In the genomic region with DNA sequence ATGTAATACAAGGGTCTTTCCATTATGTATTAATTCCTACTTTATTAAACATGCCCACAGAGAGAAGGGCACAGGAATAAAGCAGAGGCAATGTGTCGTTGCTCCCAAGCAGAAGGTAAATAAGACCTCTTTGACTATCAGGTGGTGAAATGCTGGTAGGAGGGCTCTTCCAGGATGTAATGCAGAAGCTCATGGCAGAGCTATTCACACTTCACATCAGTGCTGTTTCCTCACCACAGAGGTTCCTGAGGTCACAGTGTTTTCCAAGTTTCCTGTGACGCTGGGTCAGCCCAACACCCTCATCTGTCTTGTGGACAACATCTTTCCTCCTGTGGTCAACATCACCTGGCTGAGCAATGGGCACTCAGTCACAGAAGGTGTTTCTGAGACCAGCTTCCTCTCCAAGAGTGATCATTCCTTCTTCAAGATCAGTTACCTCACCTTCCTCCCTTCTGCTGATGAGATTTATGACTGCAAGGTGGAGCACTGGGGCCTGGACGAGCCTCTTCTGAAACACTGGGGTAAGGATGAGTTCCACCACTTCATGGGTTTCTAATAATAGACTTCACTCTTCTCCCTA, we compare ENCODE assay signal across 10 cellular contexts. TPM values are rescaled to one million over a fixed set of nuclear protein-coding genes. Genes with fewer than 3 reads are reported as not detected.
"Had no signal": no experiment of that assay in that cellular context is flagged by ENCODE, and none has a peak within 500 bp of the region (broad histone marks: within the 10 kb centered on the region; RNA-seq: fewer than 3 reads in every experiment).

No MANE protein-coding gene starts in this region.

RNA-seq across cellular contexts. Expression of a gene that starts 4.5 kb away (rescaled TPM):
- total RNA-seq: mammary epithelial cell, mesothelial cell of epicardium, pulmonary artery endothelial cell, renal cortical epithelial cell, skeletal muscle tissue, smooth muscle cell, temporal lobe had no signal
- polyA plus RNA-seq: mammary epithelial cell, smooth muscle cell had no signal

RNA-seq across cellular contexts. Expression of a gene that starts 17.7 kb away (rescaled TPM):
- total RNA-seq: liver, mesothelial cell of epicardium, occipital lobe, progenitor cell of endocrine pancreas, pulmonary artery endothelial cell, renal cortical epithelial cell, skeletal muscle tissue, smooth muscle cell, temporal lobe had no signal
- polyA plus RNA-seq: mammary epithelial cell, smooth muscle cell had no signal
